10 cellular contexts compared by ENCODE assay signal in the genomic region with DNA sequence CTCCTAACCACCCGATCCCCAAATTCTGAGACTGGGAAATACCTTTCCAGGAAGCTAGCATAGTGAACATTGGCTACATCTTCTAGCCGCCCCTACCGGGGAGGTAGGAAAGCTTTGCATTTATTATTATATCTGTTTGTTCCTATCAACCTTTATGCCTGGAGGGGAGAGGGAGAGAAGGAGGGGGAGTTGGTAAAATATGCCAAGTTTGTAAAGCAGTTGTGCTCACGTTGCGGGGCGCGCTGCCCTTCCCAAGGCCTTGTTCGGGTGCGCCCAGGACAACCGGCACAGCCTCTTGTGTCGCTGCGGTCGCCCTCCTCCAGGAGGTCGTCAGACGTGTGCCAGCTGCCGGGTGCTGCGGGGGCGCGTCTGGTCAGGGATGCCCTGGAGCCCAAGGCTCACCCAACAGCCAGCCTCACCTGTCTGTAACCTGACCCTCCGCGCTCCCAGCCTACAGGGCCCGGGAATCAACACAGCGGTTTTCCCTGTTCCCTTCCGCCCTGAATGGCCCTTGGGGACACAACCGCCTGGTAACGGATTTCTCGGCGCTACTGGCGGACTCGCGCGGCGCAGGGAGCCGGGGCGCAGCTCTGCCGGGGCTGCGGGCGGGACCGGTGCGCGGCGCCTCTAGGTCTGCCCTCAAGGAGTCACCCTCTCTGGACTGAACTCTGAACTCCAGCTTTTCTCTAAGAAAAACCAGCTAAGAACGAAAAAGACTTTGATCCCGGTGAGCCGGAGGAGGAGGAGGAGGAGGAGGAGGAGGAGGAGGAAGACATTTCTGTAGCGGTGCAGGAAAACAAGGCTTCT. TPM values are rescaled to one million over a fixed set of nuclear protein-coding genes. Genes with fewer than 3 reads are reported as not detected.
DNase-seq lines count a peak whose midpoint lies in the region; ATAC-seq and TF ChIP-seq lines count a peak whose summit lies in the region.
"Had no signal": no experiment of that assay in that cellular context is flagged by ENCODE, and none has a peak within 500 bp of the region (broad histone marks: within the 10 kb centered on the region; RNA-seq: fewer than 3 reads in every experiment).

No MANE protein-coding gene starts in this region.

- no peaks in the 10 kb centered on the region for H3K9me3 Mint-ChIP-seq in natural killer cell

- no peaks in the 10 kb centered on the region for H3K4me1 Mint-ChIP-seq in natural killer cell

- H3K4me3 Mint-ChIP-seq in natural killer cell: no peak overlapping the region

- H3K36me3 ChIP-seq in mucosa of descending colon (ENCODE audit: low read depth): no peaks in the 10 kb centered on the region
- no peaks in the 10 kb centered on the region for H3K36me3 ChIP-seq in effector memory CD4-positive, alpha-beta T cell (ENCODE audit: control insufficient read depth, insufficient read depth, low read length)

- no peak for TF ChIP-seq CTCF in mucosa of descending colon (IDR thresholded peaks at IDR 0.05)
- no peak for TF ChIP-seq CTCF in natural killer cell (IDR thresholded peaks at IDR 0.05)

- DNase-seq in COLO668 (lab: John Stamatoyannopoulos, UW; ENCODE audit: unreplicated experiment) (peak; percentile 97), NCI-H1105 treated with DMSO at 0.1 percent for 48 hours (lab: John Stamatoyannopoulos, UW) (peak; percentile 94), astrocyte of the hippocampus (ENCODE audit: low read depth, low spot score) (peak; percentile 22), mucosa of descending colon (peak; percentile 57 to 74 (median 68)), natural killer cell (no peak)
- no peak for DNase-seq in effector memory CD4-positive, alpha-beta T cell
- no peak for DNase-seq in stimulated activated CD4-positive, alpha-beta T cell treated with anti-CD3 and anti-CD28 coated beads, Interleukin-15, amount 100 ng/mL, for 24 hours
- DNase-seq: NCI-H1694 treated with DMSO at 0.1 percent for 48 hours; stimulated activated CD4-positive, alpha-beta T cell treated with anti-CD3 and anti-CD28 coated beads, Interleukin-4, amount 100 ng/mL, for 1 hour had no signal

- intact Hi-C loops in mucosa of descending colon (cut with DNase I, micrococcal nuclease) (no loop called here), natural killer cell (cut with micrococcal nuclease) (no loop called here)

- H3K27me3 ChIP-seq in effector memory CD4-positive, alpha-beta T cell (replicated peaks; ENCODE audit: control insufficient read depth, insufficient read depth, low read length, poor library complexity, severe bottlenecking): peaks cover 26% of the 10 kb centered on the region

- H3K27me3 Mint-ChIP-seq in natural killer cell (ENCODE audit: low read depth in 2 of 2): peaks cover 31 to 47% of the 10 kb centered on the region in 2 donors

- no peak overlapping the region for H3K27ac Mint-ChIP-seq in natural killer cell

- peaks cover 12% of the 10 kb centered on the region for H3K4me1 ChIP-seq in mucosa of descending colon (ENCODE audit: low read depth)
- H3K4me1 ChIP-seq in effector memory CD4-positive, alpha-beta T cell (ENCODE audit: control insufficient read depth, insufficient read depth, low read length, poor library complexity, severe bottlenecking): peaks cover 5% of the 10 kb centered on the region

- no peak overlapping the region for H3K4me3 ChIP-seq in mucosa of descending colon
- H3K4me3 ChIP-seq in effector memory CD4-positive, alpha-beta T cell (ENCODE audit: insufficient read depth, low read depth, low read length, poor library complexity, severe bottlenecking): no peak overlapping the region

- H3K27ac ChIP-seq in effector memory CD4-positive, alpha-beta T cell (ENCODE audit: insufficient read depth, low read length, poor library complexity, severe bottlenecking): no peak overlapping the region

- H3K36me3 Mint-ChIP-seq in natural killer cell: peaks cover 6% of the 10 kb centered on the region

- no peaks in the 10 kb centered on the region for H3K9me3 ChIP-seq in mucosa of descending colon
- H3K9me3 ChIP-seq in effector memory CD4-positive, alpha-beta T cell (ENCODE audit: control insufficient read depth, low read length): no peaks in the 10 kb centered on the region

- ATAC-seq in mucosa of descending colon (peak; percentile 37), natural killer cell (no peak), HG03280 (IDR thresholded peaks at IDR 0.05; ENCODE audit: unreplicated experiment) (no peak)

RNA-seq across cellular contexts. Expression of a gene that starts 1.1 kb away (rescaled TPM):
- total RNA-seq in mucosa of descending colon (10 to 100 TPM; 11.5 to 36.3 (median 15.2) TPM), natural killer cell (not detected)

Comparison
In these comparisons a context has a peak if more than half of its experiments do, and no peak if none do; other contexts are left out.
1. DNase-seq: peak in COLO668 (single experiment), NCI-H1105 treated with DMSO at 0.1 percent for 48 hours (single experiment), astrocyte of the hippocampus (single experiment) and mucosa of descending colon (3 of 3); none in natural killer cell (single experiment), effector memory CD4-positive, alpha-beta T cell (0 of 3) and stimulated activated CD4-positive, alpha-beta T cell treated with anti-CD3 and anti-CD28 coated beads, Interleukin-15, amount 100 ng/mL, for 24 hours (single experiment).
2. RNA of a gene that starts 1.1 kb away (total RNA-seq): 11.5 to 36.3 TPM in mucosa of descending colon; not detected in natural killer cell; every median in the first group is over 10 times any median in the second.